ENCODE assay signal across 26 cellular contexts in genomic region chr3:184912166-184912565, GRCh38.
"Had no signal": no experiment of that assay in that cellular context is flagged by ENCODE, and none has a peak within 500 bp of the region (broad histone marks: within the 10 kb centered on the region; RNA-seq: fewer than 3 reads in every experiment).

No MANE protein-coding gene starts in this region.

- H3K4me1 Mint-ChIP-seq: activated B cell treated with CpG ODN at 0.5 μM for 24 hours; activated CD8-positive, alpha-beta memory T cell treated with anti-CD3 and anti-CD28 coated beads, Interleukin-2, amount 10 ng/mL, durations not matched to agents 7 days and 5 days; immature natural killer cell; naive thymus-derived CD4-positive, alpha-beta T cell; stimulated activated naive B cell treated with anti-CD40 and anti-IgM and Interleukin-4, amounts not matched to agents 10 μg/mL and 1 μg/mL and 100 μg/mL, for 72 hours had no signal

- ATAC-seq: activated CD8-positive, alpha-beta memory T cell treated with anti-CD3 and anti-CD28 coated beads, Interleukin-2, amount 10 ng/mL, durations not matched to agents 7 days and 5 days; activated CD8-positive, alpha-beta T cell treated with anti-CD3 and anti-CD28 coated beads, Interleukin-2, amount 10 ng/mL, durations not matched to agents 7 days and 5 days; effector memory CD8-positive, alpha-beta T cell; foreskin keratinocyte; heart right ventricle; left colon; naive thymus-derived CD4-positive, alpha-beta T cell; stimulated activated naive B cell treated with anti-CD40 and anti-IgM and Interleukin-4, amounts not matched to agents 10 μg/mL and 1 μg/mL and 100 μg/mL, for 72 hours had no signal

- DNase-seq: activated B cell treated with CpG ODN at 0.5 μM for 24 hours; activated CD8-positive, alpha-beta memory T cell treated with anti-CD3 and anti-CD28 coated beads, Interleukin-2, amount 10 ng/mL, durations not matched to agents 7 days and 5 days; activated CD8-positive, alpha-beta T cell treated with anti-CD3 and anti-CD28 coated beads, Interleukin-2, amount 10 ng/mL, durations not matched to agents 7 days and 5 days; activated T-cell treated with anti-CD3 and anti-CD28 coated beads, Interleukin-2, amount 50 U/mL, for 48 hours; effector memory CD8-positive, alpha-beta T cell; foreskin keratinocyte; heart right ventricle; immature natural killer cell; kidney; left colon; midbrain; naive thymus-derived CD4-positive, alpha-beta T cell; stimulated activated CD4-positive, alpha-beta T cell treated with anti-CD3 and anti-CD28 coated beads, Interleukin-15, amount 100 ng/mL, for 24 hours; stimulated activated CD4-positive, alpha-beta T cell treated with anti-CD3 and anti-CD28 coated beads, Interleukin-2, amount 100 ng/mL, for 24 hours; stimulated activated naive B cell treated with anti-CD40 and anti-IgM and Interleukin-4, amounts not matched to agents 10 μg/mL and 1 μg/mL and 100 μg/mL, for 72 hours; stomach; T-helper 2 cell had no signal

- H3K27me3 ChIP-seq: ascending aorta, cardiac muscle cell, foreskin keratinocyte, heart right ventricle, right atrium auricular region, stomach, thyroid gland had no signal

- H3K4me3 ChIP-seq: ascending aorta, cardiac muscle cell, coronary artery, heart right ventricle, right atrium auricular region, stomach, thyroid gland had no signal

- H3K4me1 ChIP-seq: foreskin keratinocyte, right atrium auricular region had no signal

- H3K27ac ChIP-seq: ascending aorta, cardiac muscle cell, coronary artery, foreskin keratinocyte, heart right ventricle, right atrium auricular region, stomach, thyroid gland had no signal

- H3K27ac Mint-ChIP-seq: activated B cell treated with CpG ODN at 0.5 μM for 24 hours; activated CD8-positive, alpha-beta memory T cell treated with anti-CD3 and anti-CD28 coated beads, Interleukin-2, amount 10 ng/mL, durations not matched to agents 7 days and 5 days; activated CD8-positive, alpha-beta T cell treated with anti-CD3 and anti-CD28 coated beads, Interleukin-2, amount 10 ng/mL, durations not matched to agents 7 days and 5 days; activated naive CD8-positive, alpha-beta T cell; activated T-helper 2 cell treated with anti-CD3 and anti-CD28 coated beads, Interferon-gamma antibody, Interleukin-2, Interleukin-4, amounts not matched to agents 10 μg/mL and 5 μg/mL and 100 μg/mL, durations not matched to agents 14 hours and 24 hours and 36 hours; brain; immature natural killer cell; stimulated activated naive B cell treated with anti-CD40 and anti-IgM and Interleukin-4, amounts not matched to agents 10 μg/mL and 1 μg/mL and 100 μg/mL, for 72 hours had no signal

- H3K9me3 ChIP-seq: ascending aorta, heart right ventricle, right atrium auricular region, stomach, thyroid gland had no signal

- FAIRE-seq: endothelial cell of umbilical vein, kidney had no signal

- H3K4me3 Mint-ChIP-seq: activated B cell treated with CpG ODN at 0.5 μM for 24 hours; activated CD8-positive, alpha-beta memory T cell treated with anti-CD3 and anti-CD28 coated beads, Interleukin-2, amount 10 ng/mL, durations not matched to agents 7 days and 5 days; activated CD8-positive, alpha-beta T cell treated with anti-CD3 and anti-CD28 coated beads, Interleukin-2, amount 10 ng/mL, durations not matched to agents 7 days and 5 days; activated naive CD8-positive, alpha-beta T cell; brain; effector memory CD8-positive, alpha-beta T cell; immature natural killer cell; naive thymus-derived CD4-positive, alpha-beta T cell; stimulated activated naive B cell treated with anti-CD40 and anti-IgM and Interleukin-4, amounts not matched to agents 10 μg/mL and 1 μg/mL and 100 μg/mL, for 72 hours had no signal

- H3K9me3 Mint-ChIP-seq: activated B cell treated with CpG ODN at 0.5 μM for 24 hours; activated T-helper 2 cell treated with anti-CD3 and anti-CD28 coated beads, Interferon-gamma antibody, Interleukin-2, Interleukin-4, amounts not matched to agents 10 μg/mL and 5 μg/mL and 100 μg/mL, durations not matched to agents 14 hours and 24 hours and 36 hours; brain; effector memory CD8-positive, alpha-beta T cell; immature natural killer cell; naive thymus-derived CD4-positive, alpha-beta T cell; stimulated activated naive B cell treated with anti-CD40 and anti-IgM and Interleukin-4, amounts not matched to agents 10 μg/mL and 1 μg/mL and 100 μg/mL, for 72 hours had no signal

- H3K27me3 Mint-ChIP-seq: activated B cell treated with CpG ODN at 0.5 μM for 24 hours; activated CD8-positive, alpha-beta memory T cell treated with anti-CD3 and anti-CD28 coated beads, Interleukin-2, amount 10 ng/mL, durations not matched to agents 7 days and 5 days; activated naive CD8-positive, alpha-beta T cell; brain; effector memory CD8-positive, alpha-beta T cell; naive thymus-derived CD4-positive, alpha-beta T cell; stimulated activated naive B cell treated with anti-CD40 and anti-IgM and Interleukin-4, amounts not matched to agents 10 μg/mL and 1 μg/mL and 100 μg/mL, for 72 hours had no signal
